In the genomic region with DNA sequence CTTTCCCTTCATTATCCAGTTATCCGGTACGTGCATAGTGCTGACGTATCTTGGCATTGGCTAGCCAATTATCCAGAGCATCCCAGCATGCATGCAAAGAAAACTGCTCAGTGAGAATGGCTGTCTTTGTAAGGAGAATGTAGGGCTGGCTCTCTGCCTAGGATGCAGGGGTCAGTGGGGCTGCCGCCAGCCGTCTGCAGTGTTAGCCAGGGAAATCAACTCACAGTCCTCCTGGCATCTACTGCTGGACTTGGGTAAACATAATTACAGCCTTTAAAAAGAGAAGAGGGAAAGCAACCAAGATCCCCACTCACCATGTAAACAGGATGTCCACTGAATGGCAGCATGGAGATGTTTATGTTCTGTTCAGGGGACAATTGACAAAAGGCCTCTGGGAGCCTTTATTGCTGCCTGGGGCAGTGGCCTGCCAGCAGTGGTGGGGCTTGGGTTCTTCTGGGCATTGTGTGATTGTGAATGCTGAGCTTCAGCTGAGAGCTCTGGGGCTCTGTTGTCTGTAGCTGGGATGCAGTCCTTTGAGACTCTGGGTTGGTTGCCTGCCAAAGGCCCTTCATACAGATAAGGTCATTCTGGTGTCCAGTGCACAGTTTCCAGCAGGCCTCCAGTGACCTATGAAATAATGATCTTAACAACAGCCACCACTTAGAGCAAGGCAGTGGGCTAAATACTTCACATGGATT, we compare ENCODE assay signal across 1 cellular context.
TF ChIP-seq lines count a peak whose summit lies in the region.

No MANE protein-coding gene starts in this region.

TF ChIP-seq in GM23338, 12 proteins besides CTCF, POLR2A, EP300 and RAD21 (continued from another document):
- TF ChIP-seq, protein P1, sequence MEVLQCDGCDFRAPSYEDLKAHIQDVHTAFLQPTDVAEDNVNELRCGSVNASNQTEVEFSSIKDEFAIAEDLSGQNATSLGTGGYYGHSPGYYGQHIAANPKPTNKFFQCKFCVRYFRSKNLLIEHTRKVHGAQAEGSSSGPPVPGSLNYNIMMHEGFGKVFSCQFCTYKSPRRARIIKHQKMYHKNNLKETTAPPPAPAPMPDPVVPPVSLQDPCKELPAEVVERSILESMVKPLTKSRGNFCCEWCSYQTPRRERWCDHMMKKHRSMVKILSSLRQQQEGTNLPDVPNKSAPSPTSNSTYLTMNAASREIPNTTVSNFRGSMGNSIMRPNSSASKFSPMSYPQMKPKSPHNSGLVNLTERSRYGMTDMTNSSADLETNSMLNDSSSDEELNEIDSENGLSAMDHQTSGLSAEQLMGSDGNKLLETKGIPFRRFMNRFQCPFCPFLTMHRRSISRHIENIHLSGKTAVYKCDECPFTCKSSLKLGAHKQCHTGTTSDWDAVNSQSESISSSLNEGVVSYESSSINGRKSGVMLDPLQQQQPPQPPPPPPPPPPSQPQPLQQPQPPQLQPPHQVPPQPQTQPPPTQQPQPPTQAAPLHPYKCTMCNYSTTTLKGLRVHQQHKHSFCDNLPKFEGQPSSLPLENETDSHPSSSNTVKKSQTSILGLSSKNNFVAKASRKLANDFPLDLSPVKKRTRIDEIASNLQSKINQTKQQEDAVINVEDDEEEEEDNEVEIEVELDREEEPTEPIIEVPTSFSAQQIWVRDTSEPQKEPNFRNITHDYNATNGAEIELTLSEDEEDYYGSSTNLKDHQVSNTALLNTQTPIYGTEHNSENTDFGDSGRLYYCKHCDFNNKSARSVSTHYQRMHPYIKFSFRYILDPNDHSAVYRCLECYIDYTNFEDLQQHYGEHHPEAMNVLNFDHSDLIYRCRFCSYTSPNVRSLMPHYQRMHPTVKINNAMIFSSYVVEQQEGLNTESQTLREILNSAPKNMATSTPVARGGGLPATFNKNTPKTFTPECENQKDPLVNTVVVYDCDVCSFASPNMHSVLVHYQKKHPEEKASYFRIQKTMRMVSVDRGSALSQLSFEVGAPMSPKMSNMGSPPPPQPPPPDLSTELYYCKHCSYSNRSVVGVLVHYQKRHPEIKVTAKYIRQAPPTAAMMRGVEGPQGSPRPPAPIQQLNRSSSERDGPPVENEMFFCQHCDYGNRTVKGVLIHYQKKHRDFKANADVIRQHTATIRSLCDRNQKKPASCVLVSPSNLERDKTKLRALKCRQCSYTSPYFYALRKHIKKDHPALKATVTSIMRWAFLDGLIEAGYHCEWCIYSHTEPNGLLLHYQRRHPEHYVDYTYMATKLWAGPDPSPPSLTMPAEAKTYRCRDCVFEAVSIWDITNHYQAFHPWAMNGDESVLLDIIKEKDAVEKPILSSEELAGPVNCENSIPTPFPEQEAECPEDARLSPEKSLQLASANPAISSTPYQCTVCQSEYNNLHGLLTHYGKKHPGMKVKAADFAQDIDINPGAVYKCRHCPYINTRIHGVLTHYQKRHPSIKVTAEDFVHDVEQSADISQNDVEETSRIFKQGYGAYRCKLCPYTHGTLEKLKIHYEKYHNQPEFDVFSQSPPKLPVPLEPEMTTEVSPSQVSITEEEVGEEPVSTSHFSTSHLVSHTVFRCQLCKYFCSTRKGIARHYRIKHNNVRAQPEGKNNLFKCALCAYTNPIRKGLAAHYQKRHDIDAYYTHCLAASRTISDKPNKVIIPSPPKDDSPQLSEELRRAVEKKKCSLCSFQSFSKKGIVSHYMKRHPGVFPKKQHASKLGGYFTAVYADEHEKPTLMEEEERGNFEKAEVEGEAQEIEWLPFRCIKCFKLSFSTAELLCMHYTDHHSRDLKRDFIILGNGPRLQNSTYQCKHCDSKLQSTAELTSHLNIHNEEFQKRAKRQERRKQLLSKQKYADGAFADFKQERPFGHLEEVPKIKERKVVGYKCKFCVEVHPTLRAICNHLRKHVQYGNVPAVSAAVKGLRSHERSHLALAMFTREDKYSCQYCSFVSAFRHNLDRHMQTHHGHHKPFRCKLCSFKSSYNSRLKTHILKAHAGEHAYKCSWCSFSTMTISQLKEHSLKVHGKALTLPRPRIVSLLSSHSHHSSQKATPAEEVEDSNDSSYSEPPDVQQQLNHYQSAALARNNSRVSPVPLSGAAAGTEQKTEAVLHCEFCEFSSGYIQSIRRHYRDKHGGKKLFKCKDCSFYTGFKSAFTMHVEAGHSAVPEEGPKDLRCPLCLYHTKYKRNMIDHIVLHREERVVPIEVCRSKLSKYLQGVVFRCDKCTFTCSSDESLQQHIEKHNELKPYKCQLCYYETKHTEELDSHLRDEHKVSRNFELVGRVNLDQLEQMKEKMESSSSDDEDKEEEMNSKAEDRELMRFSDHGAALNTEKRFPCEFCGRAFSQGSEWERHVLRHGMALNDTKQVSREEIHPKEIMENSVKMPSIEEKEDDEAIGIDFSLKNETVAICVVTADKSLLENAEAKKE (CRISPR knock-in tag; IDR thresholded peaks at IDR 0.05), result no peak
- TF ChIP-seq, protein P2, sequence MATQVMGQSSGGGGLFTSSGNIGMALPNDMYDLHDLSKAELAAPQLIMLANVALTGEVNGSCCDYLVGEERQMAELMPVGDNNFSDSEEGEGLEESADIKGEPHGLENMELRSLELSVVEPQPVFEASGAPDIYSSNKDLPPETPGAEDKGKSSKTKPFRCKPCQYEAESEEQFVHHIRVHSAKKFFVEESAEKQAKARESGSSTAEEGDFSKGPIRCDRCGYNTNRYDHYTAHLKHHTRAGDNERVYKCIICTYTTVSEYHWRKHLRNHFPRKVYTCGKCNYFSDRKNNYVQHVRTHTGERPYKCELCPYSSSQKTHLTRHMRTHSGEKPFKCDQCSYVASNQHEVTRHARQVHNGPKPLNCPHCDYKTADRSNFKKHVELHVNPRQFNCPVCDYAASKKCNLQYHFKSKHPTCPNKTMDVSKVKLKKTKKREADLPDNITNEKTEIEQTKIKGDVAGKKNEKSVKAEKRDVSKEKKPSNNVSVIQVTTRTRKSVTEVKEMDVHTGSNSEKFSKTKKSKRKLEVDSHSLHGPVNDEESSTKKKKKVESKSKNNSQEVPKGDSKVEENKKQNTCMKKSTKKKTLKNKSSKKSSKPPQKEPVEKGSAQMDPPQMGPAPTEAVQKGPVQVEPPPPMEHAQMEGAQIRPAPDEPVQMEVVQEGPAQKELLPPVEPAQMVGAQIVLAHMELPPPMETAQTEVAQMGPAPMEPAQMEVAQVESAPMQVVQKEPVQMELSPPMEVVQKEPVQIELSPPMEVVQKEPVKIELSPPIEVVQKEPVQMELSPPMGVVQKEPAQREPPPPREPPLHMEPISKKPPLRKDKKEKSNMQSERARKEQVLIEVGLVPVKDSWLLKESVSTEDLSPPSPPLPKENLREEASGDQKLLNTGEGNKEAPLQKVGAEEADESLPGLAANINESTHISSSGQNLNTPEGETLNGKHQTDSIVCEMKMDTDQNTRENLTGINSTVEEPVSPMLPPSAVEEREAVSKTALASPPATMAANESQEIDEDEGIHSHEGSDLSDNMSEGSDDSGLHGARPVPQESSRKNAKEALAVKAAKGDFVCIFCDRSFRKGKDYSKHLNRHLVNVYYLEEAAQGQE (IDR thresholded peaks at IDR 0.05; ENCODE audit: unreplicated experiment), result no peak
- TF ChIP-seq EZH2phosphoT487 (IDR thresholded peaks at IDR 0.05; ENCODE audit: unreplicated experiment), result no peak
- no peak for TF ChIP-seq ZNF331 (CRISPR knock-in tag; IDR thresholded peaks at IDR 0.05; ENCODE audit: low read depth)
- no peak for TF ChIP-seq STAT1 (IDR thresholded peaks at IDR 0.05; ENCODE audit: unreplicated experiment)
- TF ChIP-seq ZNF114 (CRISPR knock-in tag; IDR thresholded peaks at IDR 0.05), result no peak
- TF ChIP-seq EZH2 (IDR thresholded peaks at IDR 0.05; ENCODE audit: low read depth, unreplicated experiment), result no peak
- no peak for TF ChIP-seq JUNB (IDR thresholded peaks at IDR 0.05; ENCODE audit: unreplicated experiment)
- no peak for TF ChIP-seq POLR2AphosphoS5 (IDR thresholded peaks at IDR 0.05; ENCODE audit: low read depth)
